Comparison of ENCODE assay signal across 19 cellular contexts in genomic region chr4:22339491-22339890, GRCh38.
DNase-seq lines count a peak whose midpoint lies in the region; TF ChIP-seq lines count a peak whose summit lies in the region.
"Had no signal": no experiment of that assay in that cellular context is flagged by ENCODE, and none has a peak within 500 bp of the region (broad histone marks: within the 10 kb centered on the region; RNA-seq: fewer than 3 reads in every experiment).

No MANE protein-coding gene starts in this region.

- peak; percentile 2 for DNase-seq in G401 (ENCODE audit: low spot score)
- DNase-seq in NCI-H1105 treated with DMSO at 0.1 percent for 48 hours (lab: John Stamatoyannopoulos, UW): peak; percentile 69
- peak; percentile 4 for DNase-seq in NCI-H510A treated with DMSO at 0.1 percent for 48 hours (lab: John Stamatoyannopoulos, UW)
- peak; percentile 4 for DNase-seq in pons (ENCODE audit: low spot score)
- no peak for DNase-seq in neural progenitor cell (ENCODE audit: low spot score)
- DNase-seq in left ventricle myocardium inferior: no peak
- DNase-seq in activated CD8-positive, alpha-beta memory T cell treated with anti-CD3 and anti-CD28 coated beads, Interleukin-2, amount 50 U/mL, for 48 hours: no peak
- DNase-seq: DND-41, GM23248, H9, HFFc6, KBM-7, NCI-H1417 treated with DMSO at 0.1 percent for 48 hours, NCI-H2029, NCI-H2171, NCI-H446 treated with DMSO at 0.1 percent for 48 hours, Peyer's patch, T-cell had no signal

- peaks cover 7% of the 10 kb centered on the region for H3K36me3 Mint-ChIP-seq in neural progenitor cell
- H3K36me3 Mint-ChIP-seq: T-cell had no signal

- intact Hi-C loops in left ventricle myocardium inferior (cut with micrococcal nuclease): no loop called here

- H3K79me2 ChIP-seq in neural progenitor cell (ENCODE audit: low read depth): no peaks in the 10 kb centered on the region

- H2AFZ ChIP-seq in neural progenitor cell (replicated peaks): no peak overlapping the region
- H2AFZ ChIP-seq: GM23248 had no signal

- H3K4me3 ChIP-seq in neural progenitor cell (no peak overlapping the region), left ventricle myocardium inferior (no peak overlapping the region)
- H3K4me3 ChIP-seq: GM23248, Peyer's patch had no signal

- H3K9me3 ChIP-seq in neural progenitor cell (ENCODE audit: low read depth) (no peaks in the 10 kb centered on the region), left ventricle myocardium inferior (replicated peaks) (no peaks in the 10 kb centered on the region)
- H3K9me3 ChIP-seq: BE2C, Peyer's patch had no signal

- H3K9me3 Mint-ChIP-seq in neural progenitor cell: peaks cover 9% of the 10 kb centered on the region
- H3K9me3 Mint-ChIP-seq: HFFc6 had no signal

- H3K9ac ChIP-seq in neural progenitor cell: no peak overlapping the region
- H3K9ac ChIP-seq: GM23248 had no signal

- H3K4me3 Mint-ChIP-seq in neural progenitor cell: no peak overlapping the region
- H3K4me3 Mint-ChIP-seq: H9, HFFc6, T-cell had no signal

- H3K4me1 ChIP-seq in neural progenitor cell (no peaks in the 10 kb centered on the region), left ventricle myocardium inferior (peaks cover 9% of the 10 kb centered on the region)
- H3K4me1 ChIP-seq: BE2C, Peyer's patch had no signal

- H3K4me1 Mint-ChIP-seq in neural progenitor cell: no peaks in the 10 kb centered on the region
- H3K4me1 Mint-ChIP-seq: T-cell had no signal

- TF ChIP-seq CTCF in neural progenitor cell (IDR thresholded peaks at IDR 0.05): no peak
- TF ChIP-seq CTCF in left ventricle myocardium inferior (IDR thresholded peaks at IDR 0.05; ENCODE audit: borderline replicate concordance): no peak

- in situ Hi-C loops in G401 (cut with HindIII; ENCODE audit: low sequenced_read_pairs): no loop called here

- no peaks in the 10 kb centered on the region for H3K36me3 ChIP-seq in neural progenitor cell
- no peaks in the 10 kb centered on the region for H3K36me3 ChIP-seq in left ventricle myocardium inferior
- H3K36me3 ChIP-seq: BE2C, Peyer's patch had no signal

- no peaks in the 10 kb centered on the region for H4K20me1 ChIP-seq in neural progenitor cell (ENCODE audit: low read depth)

- H3K27ac Mint-ChIP-seq in neural progenitor cell: no peak overlapping the region
- H3K27ac Mint-ChIP-seq: H9, HFFc6, T-cell had no signal

- H3K27me3 ChIP-seq in neural progenitor cell: no peaks in the 10 kb centered on the region
- no peaks in the 10 kb centered on the region for H3K27me3 ChIP-seq in left ventricle myocardium inferior (ENCODE audit: low read depth)
- H3K27me3 ChIP-seq: BE2C, Peyer's patch had no signal

- peaks cover 3% of the 10 kb centered on the region for H3K27me3 Mint-ChIP-seq in neural progenitor cell (ENCODE audit: insufficient read depth, low read depth)
- H3K27me3 Mint-ChIP-seq: T-cell had no signal

- no peak overlapping the region for H3K27ac ChIP-seq in neural progenitor cell
- H3K27ac ChIP-seq in left ventricle myocardium inferior (replicated peaks): no peak overlapping the region
- H3K27ac ChIP-seq: GM23248, Peyer's patch had no signal

- no peaks in the 10 kb centered on the region for H3F3A ChIP-seq in neural progenitor cell (ENCODE audit: low read depth)

- H3K4me2 ChIP-seq in neural progenitor cell: no peak overlapping the region

Comparison
In these comparisons a context has a peak if more than half of its experiments do, and no peak if none do; other contexts are left out.
1. DNase-seq: peak in G401 (single experiment), NCI-H1105 treated with DMSO at 0.1 percent for 48 hours (single experiment), NCI-H510A treated with DMSO at 0.1 percent for 48 hours (single experiment) and pons (single experiment); none in neural progenitor cell (single experiment), left ventricle myocardium inferior (single experiment) and activated CD8-positive, alpha-beta memory T cell treated with anti-CD3 and anti-CD28 coated beads, Interleukin-2, amount 50 U/mL, for 48 hours (single experiment).